28 cellular contexts compared by ENCODE assay signal in the genomic region with DNA sequence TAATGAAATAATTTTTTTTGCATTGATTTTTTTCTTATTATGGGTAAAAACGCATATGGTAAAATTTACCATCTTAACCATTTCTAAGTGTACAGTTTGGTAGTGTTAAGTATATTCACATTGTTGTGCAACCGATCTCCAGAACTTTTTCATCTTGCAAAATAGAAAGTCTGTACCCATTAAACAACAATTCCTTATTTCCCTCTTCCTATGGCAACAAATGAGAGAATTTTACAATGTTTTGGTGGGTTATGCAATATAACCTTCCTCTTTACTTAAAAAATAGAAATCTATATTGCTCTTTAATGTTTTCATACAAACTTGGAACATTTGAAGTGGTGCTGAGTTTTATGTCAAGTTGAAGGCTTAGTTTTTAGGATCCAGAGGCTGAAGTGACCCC.
"Had no signal": no experiment of that assay in that cellular context is flagged by ENCODE, and none has a peak within 500 bp of the region (broad histone marks: within the 10 kb centered on the region; RNA-seq: fewer than 3 reads in every experiment).

No MANE protein-coding gene starts in this region.

- H3K4me3 ChIP-seq: breast epithelium, colonic mucosa had no signal

- H3K4me1 ChIP-seq: breast epithelium, colonic mucosa had no signal

- FAIRE-seq: TTC549 had no signal

- DNase-seq: activated B cell treated with CpG ODN at 0.5 μM for 24 hours; activated CD4-positive, alpha-beta T cell treated with anti-CD3 and anti-CD28 coated beads for 1 hour; activated CD4-positive, alpha-beta T cell treated with anti-CD3 and anti-CD28 coated beads, Interleukin-2, amount 10 ng/mL, durations not matched to agents 24 days and 14 days; activated CD4-positive, alpha-beta T cell treated with anti-CD3 and anti-CD28 coated beads, Interleukin-2, amount 50 U/mL, for 48 hours; activated CD8-positive, alpha-beta memory T cell treated with anti-CD3 and anti-CD28 coated beads, Interleukin-2, amount 10 ng/mL, durations not matched to agents 7 days and 5 days; activated effector memory CD4-positive, alpha-beta T cell treated with Interleukin-2 at 50 U/mL for 16 hours; activated naive CD4-positive, alpha-beta T cell; activated T-cell treated with anti-CD3 and anti-CD28 coated beads, Interleukin-2, amount 50 U/mL, for 24 hours; aorta; caudate nucleus; colonic mucosa; KG1; NCI-H1105 treated with DMSO at 0.1 percent for 48 hours; NCI-H146; NCI-H1930; NCI-H2171 treated with DMSO at 0.1 percent for 48 hours; NCI-H226; NCI-H510A; NCI-H69; NK-92 treated with Interleukin-12 subunit alpha and Interleukin-12 subunit beta, amount 100 ng/mL, for 24 hours; OCI-M1; Right ventricle myocardium superior; T-helper 17 cell; T-helper 9 cell had no signal

- H3K9me3 ChIP-seq: breast epithelium, colonic mucosa had no signal

- H3K27ac ChIP-seq: breast epithelium, colonic mucosa, RWPE1 had no signal

- H3K36me3 ChIP-seq: breast epithelium, colonic mucosa had no signal

- H3K27me3 ChIP-seq: breast epithelium, colonic mucosa had no signal

- ATAC-seq: activated CD8-positive, alpha-beta memory T cell treated with anti-CD3 and anti-CD28 coated beads, Interleukin-2, amount 10 ng/mL, durations not matched to agents 7 days and 5 days; Panc1; T-helper 17 cell had no signal
